ENCODE assay signal across 7 cellular contexts in genomic region chr7:142478479-142479220, GRCh38.
DNase-seq lines count a peak whose midpoint lies in the region; ATAC-seq and TF ChIP-seq lines count a peak whose summit lies in the region.

No MANE protein-coding gene starts in this region.

- no peaks in the 10 kb centered on the region for H4K20me1 ChIP-seq in OCI-LY1 (ENCODE audit: insufficient read depth, low read length)

- H3K27me3 ChIP-seq in OCI-LY1 (ENCODE audit: insufficient read depth, low read length): 0 out of 2 replicates have a peak, but pooled peaks cover 4% of the 10 kb centered on the region

- H3K4me3 ChIP-seq in OCI-LY1 (ENCODE audit: low read depth, low read length, poor library complexity, severe bottlenecking) (no peak overlapping the region), coronary artery (no peak overlapping the region)

- peak; percentile 79 for DNase-seq in Daoy (ENCODE audit: low read depth)
- DNase-seq in coronary artery (ENCODE audit: low spot score): no peak
- peak; percentile 59 for DNase-seq in midbrain (lab: John Stamatoyannopoulos, UW)
- DNase-seq in NCI-H146 treated with DMSO at 0.1 percent for 48 hours (lab: John Stamatoyannopoulos, UW; ENCODE audit: unreplicated experiment): no peak

- no peak overlapping the region for H3K9ac ChIP-seq in OCI-LY1 (ENCODE audit: low read length)

- no peaks in the 10 kb centered on the region for H3K4me1 ChIP-seq in OCI-LY1 (ENCODE audit: insufficient read depth, low read length, severe bottlenecking)

- H3K27ac ChIP-seq in OCI-LY1 (ENCODE audit: low read depth, low read length, poor library complexity, severe bottlenecking): no peak overlapping the region
- no peak overlapping the region for H3K27ac ChIP-seq in coronary artery

- no peaks in the 10 kb centered on the region for H3K79me2 ChIP-seq in OCI-LY1 (ENCODE audit: insufficient read depth, low read length)

- no peaks in the 10 kb centered on the region for H3K9me3 ChIP-seq in OCI-LY1 (ENCODE audit: low read length)

- no peak overlapping the region for H2AFZ ChIP-seq in OCI-LY1 (ENCODE audit: low read length)

- peak; percentile 87 for TF ChIP-seq CTCF in OCI-LY1 (IDR thresholded peaks at IDR 0.05; ENCODE audit: low read length)
- TF ChIP-seq CTCF in coronary artery (IDR thresholded peaks at IDR 0.05): peak; percentile 40

- H3K9me2 ChIP-seq in OCI-LY1 (ENCODE audit: low read depth, low read length): no peaks in the 10 kb centered on the region

- no peak overlapping the region for H3K4me2 ChIP-seq in OCI-LY1 (ENCODE audit: low read length)

- H3K36me3 ChIP-seq in OCI-LY1 (ENCODE audit: insufficient read depth, low read length): no peaks in the 10 kb centered on the region

- ATAC-seq in GM19035 (IDR thresholded peaks at IDR 0.05; ENCODE audit: unreplicated experiment) (peak; percentile 78), HG03103 (IDR thresholded peaks at IDR 0.05; ENCODE audit: low read depth, unreplicated experiment) (peak; percentile 76)

- no peaks in the 10 kb centered on the region for H3F3A ChIP-seq in OCI-LY1 (ENCODE audit: insufficient read depth, low read length)

Comparison
In these comparisons a context has a peak if more than half of its experiments do, and no peak if none do; other contexts are left out.
1. DNase-seq: peak in Daoy (single experiment) and midbrain (single experiment); none in coronary artery (single experiment) and NCI-H146 treated with DMSO at 0.1 percent for 48 hours (single experiment).